28 cellular contexts compared by ENCODE assay signal in the genomic region with DNA sequence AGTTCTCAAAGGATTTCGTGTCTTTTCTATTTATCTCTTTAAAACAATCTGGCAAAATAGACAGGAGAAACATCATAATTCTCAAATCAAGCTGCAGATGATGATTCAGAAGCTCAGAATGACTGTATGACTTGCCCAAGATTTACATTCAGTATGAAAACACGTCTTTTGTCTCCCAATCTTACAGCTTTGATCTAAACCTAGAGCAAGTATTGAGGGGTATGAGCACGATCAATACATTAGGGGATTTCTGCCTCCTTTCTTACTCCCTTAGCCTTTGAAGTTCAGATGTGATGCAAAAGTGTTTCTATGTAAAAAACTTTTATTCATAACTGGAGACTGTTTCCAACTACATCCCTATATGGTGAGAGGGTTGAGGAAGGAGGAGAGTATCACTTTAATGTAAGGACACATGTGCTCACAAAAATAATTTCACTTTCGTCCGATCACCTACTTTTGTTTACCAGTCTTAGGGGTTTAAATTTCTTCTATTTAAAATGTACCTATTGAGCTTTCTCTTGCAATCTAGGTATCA.
"Had no signal": no experiment of that assay in that cellular context is flagged by ENCODE, and none has a peak within 500 bp of the region (broad histone marks: within the 10 kb centered on the region; RNA-seq: fewer than 3 reads in every experiment).

No MANE protein-coding gene starts in this region.

- H3K4me1 Mint-ChIP-seq: immature natural killer cell; naive thymus-derived CD8-positive, alpha-beta T cell; stimulated activated naive B cell treated with anti-CD40 and anti-IgM and Interleukin-4, amounts not matched to agents 10 μg/mL and 1 μg/mL and 100 μg/mL, for 72 hours had no signal

- H2AFZ ChIP-seq: parathyroid adenoma had no signal

- H3K4me3 ChIP-seq: left lung, lower lobe of right lung, right atrium auricular region, right lobe of liver, smooth muscle cell, stomach, testis, thyroid gland, transverse colon, upper lobe of left lung had no signal

- H3K4me2 ChIP-seq: smooth muscle cell had no signal

- H3K4me1 ChIP-seq: left lung, lower lobe of right lung, parathyroid adenoma, right lobe of liver, testis, thyroid gland, transverse colon, upper lobe of left lung had no signal

- H3K27me3 ChIP-seq: left lung, neutrophil, right atrium auricular region, right lobe of liver, stomach, testis, thyroid gland, transverse colon, upper lobe of left lung had no signal

- H3K36me3 Mint-ChIP-seq: stimulated activated naive B cell treated with anti-CD40 and anti-IgM and Interleukin-4, amounts not matched to agents 10 μg/mL and 1 μg/mL and 100 μg/mL, for 72 hours had no signal

- H3K4me3 Mint-ChIP-seq: immature natural killer cell; naive thymus-derived CD8-positive, alpha-beta T cell; nephron; neural crest cell; stimulated activated naive B cell treated with anti-CD40 and anti-IgM and Interleukin-4, amounts not matched to agents 10 μg/mL and 1 μg/mL and 100 μg/mL, for 72 hours had no signal

- H3K27ac Mint-ChIP-seq: immature natural killer cell; naive thymus-derived CD8-positive, alpha-beta T cell; nephron; stimulated activated naive B cell treated with anti-CD40 and anti-IgM and Interleukin-4, amounts not matched to agents 10 μg/mL and 1 μg/mL and 100 μg/mL, for 72 hours had no signal

- ATAC-seq: left colon; left lung; lower lobe of right lung; naive thymus-derived CD8-positive, alpha-beta T cell; right lobe of liver; stimulated activated naive B cell treated with anti-CD40 and anti-IgM and Interleukin-4, amounts not matched to agents 10 μg/mL and 1 μg/mL and 100 μg/mL, for 72 hours; stimulated activated naive CD8-positive, alpha-beta T cell treated with anti-CD3 and anti-CD28 coated beads, Interleukin-15, Interleukin-2, amounts not matched to agents 100 U/mL and 50 U/mL, for 24 hours had no signal

- H3K9me3 ChIP-seq: lower lobe of right lung, right lobe of liver, testis, thyroid gland, transverse colon had no signal

- H3K27me3 Mint-ChIP-seq: naive thymus-derived CD8-positive, alpha-beta T cell; stimulated activated naive B cell treated with anti-CD40 and anti-IgM and Interleukin-4, amounts not matched to agents 10 μg/mL and 1 μg/mL and 100 μg/mL, for 72 hours had no signal

- H3K9ac ChIP-seq: parathyroid adenoma had no signal

- DNase-seq: hypothalamus; immature natural killer cell; kidney; left colon; lower lobe of right lung; mammary epithelial cell; mesenchymal stem cell; naive thymus-derived CD8-positive, alpha-beta T cell; occipital lobe; right lobe of liver; stimulated activated CD4-positive, alpha-beta T cell treated with anti-CD3 and anti-CD28 coated beads, Interleukin-1b, Interleukin-23, amount 100 ng/mL, for 48 hours; stimulated activated CD4-positive, alpha-beta T cell treated with anti-CD3 and anti-CD28 coated beads, Interleukin-2, amount 100 ng/mL, for 48 hours; stimulated activated CD4-positive, alpha-beta T cell treated with anti-CD3 and anti-CD28 coated beads, Interleukin-4, amount 100 ng/mL, for 4 hours; stimulated activated CD8-positive, alpha-beta memory T cell treated with anti-CD3 and anti-CD28 coated beads, Interleukin-4, amount 100 ng/mL, for 48 hours; stimulated activated naive B cell treated with anti-CD40 and anti-IgM and Interleukin-4, amounts not matched to agents 10 μg/mL and 1 μg/mL and 100 μg/mL, for 72 hours; stimulated activated naive CD8-positive, alpha-beta T cell treated with anti-CD3 and anti-CD28 coated beads, Interleukin-15, Interleukin-2, amounts not matched to agents 100 U/mL and 50 U/mL, for 24 hours; stomach; testis; thyroid gland; transverse colon had no signal

- H3K27ac ChIP-seq: left lung, lower lobe of right lung, neutrophil, parathyroid adenoma, right atrium auricular region, right lobe of liver, stomach, testis, thyroid gland, transverse colon, upper lobe of left lung had no signal

- H3K36me3 ChIP-seq: left lung, lower lobe of right lung, neutrophil, right atrium auricular region, right lobe of liver, stomach, thyroid gland, transverse colon, upper lobe of left lung had no signal
